In the genomic region with DNA sequence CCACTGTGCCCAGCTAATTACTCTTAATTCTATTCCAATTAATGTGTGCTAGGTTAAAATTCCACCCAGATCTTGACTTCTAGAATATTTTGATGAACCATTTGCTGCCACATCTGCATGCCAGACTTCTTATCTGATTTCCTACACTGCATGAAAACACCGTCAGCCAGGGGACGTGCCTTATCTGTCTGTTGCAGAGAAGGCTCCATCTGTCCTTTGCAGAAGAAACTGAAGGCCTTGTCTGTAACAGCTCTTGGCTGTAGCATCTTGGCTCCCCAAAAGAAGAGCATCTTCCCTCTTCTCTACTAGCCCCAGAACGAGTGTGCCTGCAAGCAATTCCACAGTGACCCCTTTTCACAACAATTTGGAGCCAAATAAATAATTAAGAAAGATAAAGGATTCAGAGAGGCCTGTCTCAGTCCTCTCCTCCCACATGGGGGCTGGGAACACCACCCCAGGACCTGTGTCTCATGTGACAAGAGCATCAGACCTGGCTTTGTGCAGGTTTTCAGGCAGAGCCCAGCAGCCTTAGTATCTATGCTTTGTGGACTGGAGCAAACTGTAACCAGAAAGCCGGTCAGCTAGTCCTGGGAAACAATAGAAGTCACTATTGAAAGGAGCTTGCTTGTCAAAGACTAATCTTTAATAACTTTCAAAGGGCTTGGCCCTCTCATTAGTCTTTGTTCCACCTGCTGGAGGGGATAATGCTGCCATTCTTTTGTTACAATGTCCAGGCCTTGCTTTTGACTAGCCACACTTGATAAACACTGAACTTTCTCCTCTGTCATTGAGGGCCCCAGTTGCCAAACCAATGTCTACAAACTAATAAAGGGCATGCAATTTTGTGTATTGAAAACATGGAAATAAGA, we compare ENCODE assay signal across 31 cellular contexts.
A peak's percentile ranks its signal among the peaks of the same experiment; 100 is the strongest.
DNase-seq lines count a peak whose midpoint lies in the region; ATAC-seq and TF ChIP-seq lines count a peak whose summit lies in the region.
"Had no signal": no experiment of that assay in that cellular context is flagged by ENCODE, and none has a peak within 500 bp of the region (broad histone marks: within the 10 kb centered on the region; RNA-seq: fewer than 3 reads in every experiment).

No MANE protein-coding gene starts in this region.

- peak overlapping the region; percentile 56 for H2AFZ ChIP-seq in Loucy (ENCODE audit: low read length)
- no peak overlapping the region for H2AFZ ChIP-seq in neural progenitor cell (replicated peaks)

- H3K9me3 ChIP-seq in Loucy (ENCODE audit: insufficient read depth, low read depth, low read length) (no peaks in the 10 kb centered on the region), neural progenitor cell (ENCODE audit: low read depth) (no peaks in the 10 kb centered on the region), tibial nerve (no peaks in the 10 kb centered on the region)
- H3K9me3 ChIP-seq: BE2C, breast epithelium, transverse colon had no signal

- H3K4me3 Mint-ChIP-seq in neural progenitor cell, result no peak overlapping the region
- H3K4me3 Mint-ChIP-seq: activated naive CD8-positive, alpha-beta T cell; CD8-positive, alpha-beta memory T cell; H9; IgD-negative memory B cell; immature natural killer cell had no signal

- H3K27me3 ChIP-seq in Loucy (ENCODE audit: insufficient read depth, low read length, poor library complexity, severe bottlenecking) (no peaks in the 10 kb centered on the region), neural progenitor cell (no peaks in the 10 kb centered on the region), tibial nerve (no peaks in the 10 kb centered on the region)
- H3K27me3 ChIP-seq: BE2C, breast epithelium, transverse colon had no signal

- no peaks in the 10 kb centered on the region for H3K9me2 ChIP-seq in Loucy (replicated peaks; ENCODE audit: low read depth, low read length)

- no peaks in the 10 kb centered on the region for H3K36me3 Mint-ChIP-seq in neural progenitor cell
- H3K36me3 Mint-ChIP-seq in activated naive CD4-positive, alpha-beta T cell treated with anti-CD3 and anti-CD28 coated beads, Interleukin-2, amount 50 U/mL, for 72 hours, result no peaks in the 10 kb centered on the region
- H3K36me3 Mint-ChIP-seq: activated naive CD8-positive, alpha-beta T cell; immature natural killer cell had no signal

- no peaks in the 10 kb centered on the region for H3K36me3 ChIP-seq in Loucy (ENCODE audit: insufficient read depth, low read length)
- no peaks in the 10 kb centered on the region for H3K36me3 ChIP-seq in neural progenitor cell
- no peaks in the 10 kb centered on the region for H3K36me3 ChIP-seq in tibial nerve
- H3K36me3 ChIP-seq: BE2C, breast epithelium, transverse colon, WERI-Rb-1 had no signal

- 71 to 76% methylated on average over 4 of the region's 4 CpGs for WGBS in tibial nerve, 2 donors

- H4K20me1 ChIP-seq in Loucy (ENCODE audit: insufficient read depth, low read length, poor library complexity, severe bottlenecking) (no peaks in the 10 kb centered on the region), neural progenitor cell (ENCODE audit: low read depth) (no peaks in the 10 kb centered on the region)

- DNase-seq in ELF-1 (ENCODE audit: low read depth, low spot score), result peak; percentile 10
- peak; percentile 44 for DNase-seq in neural progenitor cell (ENCODE audit: low spot score)
- no peak for DNase-seq in tibial nerve (ENCODE audit: low spot score in 2 of 2)
- DNase-seq in activated naive CD4-positive, alpha-beta T cell treated with anti-CD3 and anti-CD28 coated beads, Interleukin-2, amount 50 U/mL, for 72 hours (ENCODE audit: low spot score in 2 of 2), result no peak
- no peak for DNase-seq in DMS53 treated with DMSO at 0.1 percent for 48 hours (lab: John Stamatoyannopoulos, UW; ENCODE audit: unreplicated experiment)
- DNase-seq: ACHN; activated CD4-positive, alpha-beta T cell treated with anti-CD3 and anti-CD28 coated beads for 48 hours; activated CD8-positive, alpha-beta memory T cell treated with anti-CD3 and anti-CD28 coated beads for 24 hours; activated T-cell treated with anti-CD3 and anti-CD28 coated beads for 4 hours; BE2C; CD8-positive, alpha-beta memory T cell; H9; immature natural killer cell; left colon; NCI-H1092 treated with DMSO at 0.1 percent for 48 hours; NCI-H187 treated with DMSO at 0.1 percent for 48 hours; NCI-H2171 treated with DMSO at 0.1 percent for 48 hours; NCI-H524; NK-92 treated with Interleukin-12 subunit alpha and Interleukin-12 subunit beta, amount 100 ng/mL, for 24 hours; PC-3; posterior cingulate gyrus; stimulated activated CD4-positive, alpha-beta T cell treated with anti-CD3 and anti-CD28 coated beads, Interleukin-4, amount 100 ng/mL, for 24 hours; transverse colon; WERI-Rb-1 had no signal

- H3K9ac ChIP-seq in Loucy (ENCODE audit: low read depth, low read length, poor library complexity, severe bottlenecking), result peak overlapping the region; percentile 57
- H3K9ac ChIP-seq in neural progenitor cell, result no peak overlapping the region

- H3K9me3 Mint-ChIP-seq in neural progenitor cell, result peaks cover 2% of the 10 kb centered on the region
- H3K9me3 Mint-ChIP-seq in activated naive CD4-positive, alpha-beta T cell treated with anti-CD3 and anti-CD28 coated beads, Interleukin-2, amount 50 U/mL, for 72 hours, result peaks cover 0 to 1% of the 10 kb centered on the region in 2 donors
- H3K9me3 Mint-ChIP-seq: IgD-negative memory B cell had no signal

- H3K27ac ChIP-seq in VCaP (peak overlapping the region; percentile 23; the same call in 1 of the 2 replicates), neural progenitor cell (peak overlapping the region; percentile 74), tibial nerve (no peak overlapping the region)
- H3K27ac ChIP-seq: breast epithelium, transverse colon, WERI-Rb-1 had no signal

- H3K4me2 ChIP-seq in Loucy (ENCODE audit: low read depth, low read length, poor library complexity, severe bottlenecking), result peak overlapping the region; percentile 52
- peak overlapping the region; percentile 42 for H3K4me2 ChIP-seq in neural progenitor cell

- H3K4me1 Mint-ChIP-seq in neural progenitor cell, result peaks cover 23% of the 10 kb centered on the region
- H3K4me1 Mint-ChIP-seq: CD8-positive, alpha-beta memory T cell; H9; IgD-negative memory B cell; immature natural killer cell had no signal

- peak overlapping the region; percentile 90 for H3K27ac Mint-ChIP-seq in neural progenitor cell
- H3K27ac Mint-ChIP-seq in activated naive CD4-positive, alpha-beta T cell treated with anti-CD3 and anti-CD28 coated beads, Interleukin-2, amount 50 U/mL, for 72 hours, result no peak overlapping the region
- H3K27ac Mint-ChIP-seq: activated naive CD8-positive, alpha-beta T cell; CD8-positive, alpha-beta memory T cell; H9; IgD-negative memory B cell; immature natural killer cell had no signal

- ATAC-seq in HG03439 (IDR thresholded peaks at IDR 0.05; ENCODE audit: unreplicated experiment), result no peak
- no peak for ATAC-seq in activated naive CD4-positive, alpha-beta T cell treated with anti-CD3 and anti-CD28 coated beads, Interleukin-2, amount 50 U/mL, for 72 hours
- ATAC-seq: PC-3, sciatic nerve had no signal

- TF ChIP-seq CTCF in Loucy (conservative IDR thresholded peaks at IDR 0.05; ENCODE audit: low read length) (peak; percentile 20; the same call in 1 of the 2 replicates), VCaP (conservative IDR thresholded peaks at IDR 0.05) (no peak), neural progenitor cell (IDR thresholded peaks at IDR 0.05) (no peak), tibial nerve (IDR thresholded peaks at IDR 0.05) (no peak)

- no peak for TF ChIP-seq EP300 in tibial nerve (IDR thresholded peaks at IDR 0.05)

- H3K27me3 Mint-ChIP-seq in neural progenitor cell (ENCODE audit: insufficient read depth, low read depth), result no peaks in the 10 kb centered on the region
- H3K27me3 Mint-ChIP-seq: activated naive CD8-positive, alpha-beta T cell; IgD-negative memory B cell had no signal

- no peak for TF ChIP-seq POLR2A in tibial nerve (IDR thresholded peaks at IDR 0.05)

- H3K4me3 ChIP-seq in Loucy (ENCODE audit: low read length, poor library complexity, severe bottlenecking), result no peak overlapping the region
- H3K4me3 ChIP-seq in neural progenitor cell, result no peak overlapping the region
- H3K4me3 ChIP-seq in tibial nerve, result no peak overlapping the region
- H3K4me3 ChIP-seq: breast epithelium, transverse colon had no signal

- H3K4me1 ChIP-seq in Loucy (ENCODE audit: insufficient read depth, low read length, poor library complexity, severe bottlenecking) (peaks cover 35% of the 10 kb centered on the region), neural progenitor cell (peaks cover 18% of the 10 kb centered on the region), tibial nerve (peaks cover 0 to 20% (median 0%) of the 10 kb centered on the region in 4 donors)
- H3K4me1 ChIP-seq: BE2C, breast epithelium, transverse colon had no signal

- H3K79me2 ChIP-seq in Loucy (ENCODE audit: insufficient read depth, low read length), result no peaks in the 10 kb centered on the region
- H3K79me2 ChIP-seq in neural progenitor cell (ENCODE audit: low read depth), result no peaks in the 10 kb centered on the region

- H3F3A ChIP-seq in Loucy (ENCODE audit: low read depth), result peaks cover 7% of the 10 kb centered on the region
- H3F3A ChIP-seq in neural progenitor cell (ENCODE audit: low read depth), result peaks cover 5% of the 10 kb centered on the region

Comparison
In these comparisons a context has a peak if more than half of its experiments do, and no peak if none do; other contexts are left out.
1. DNase-seq: peak in ELF-1 (single experiment) and neural progenitor cell (single experiment); none in tibial nerve (0 of 2), activated naive CD4-positive, alpha-beta T cell treated with anti-CD3 and anti-CD28 coated beads, Interleukin-2, amount 50 U/mL, for 72 hours (0 of 2) and DMS53 treated with DMSO at 0.1 percent for 48 hours (single experiment).
2. H3K27ac ChIP-seq: peak in VCaP (single experiment) and neural progenitor cell (single experiment); none in tibial nerve (0 of 4).